Comparison of ENCODE assay signal across 3 cellular contexts in genomic region chr7:23909426-23909825, GRCh38.
"Had no signal": no experiment of that assay in that cellular context is flagged by ENCODE, and none has a peak within 500 bp of the region (broad histone marks: within the 10 kb centered on the region; RNA-seq: fewer than 3 reads in every experiment).

No MANE protein-coding gene starts in this region.

- DNase-seq: GDM1, GF-D8 had no signal

- H3K4me3 ChIP-seq: GM12878 had no signal
